19 cellular contexts compared by ENCODE assay signal in the genomic region with DNA sequence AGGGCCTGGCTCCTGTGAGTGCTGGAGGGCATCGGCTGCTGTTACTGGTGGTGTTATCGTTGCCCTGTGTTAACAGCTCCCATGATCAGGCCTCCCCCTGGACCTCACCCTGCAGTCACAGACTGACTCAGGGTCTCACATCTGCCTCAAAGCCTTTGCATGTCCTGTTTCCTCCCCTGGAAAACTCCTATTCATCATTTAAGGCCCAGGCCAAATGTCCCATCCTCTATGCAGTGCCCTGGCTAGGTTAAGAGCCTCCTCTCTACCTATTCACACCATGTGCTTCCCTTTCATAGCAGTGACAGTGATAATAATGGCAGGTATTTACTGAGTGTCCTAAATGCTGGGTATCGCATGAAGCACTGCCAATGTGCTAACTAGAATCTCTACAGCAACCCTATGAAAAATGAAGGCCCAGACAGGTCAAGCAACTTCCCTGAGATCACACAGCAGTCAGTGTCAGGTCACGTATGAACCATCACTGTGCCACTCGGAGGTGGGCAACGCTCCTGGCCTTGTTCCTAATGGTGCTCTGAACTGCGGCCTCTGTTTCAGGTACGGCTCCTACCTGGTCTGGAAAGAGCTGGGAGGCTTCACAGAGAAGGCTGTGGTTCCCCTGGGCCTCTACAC. TPM values are rescaled to one million over a fixed set of nuclear protein-coding genes. Genes with fewer than 3 reads are reported as not detected.
DNase-seq lines count a peak whose midpoint lies in the region; ATAC-seq, FAIRE-seq and TF ChIP-seq lines count a peak whose summit lies in the region.
"Had no signal": no experiment of that assay in that cellular context is flagged by ENCODE, and none has a peak within 500 bp of the region (broad histone marks: within the 10 kb centered on the region; RNA-seq: fewer than 3 reads in every experiment).

No MANE protein-coding gene starts in this region.

- TF ChIP-seq POLR2A in K562 (conservative IDR thresholded peaks at IDR 0.05) (no peak), vagina (IDR thresholded peaks at IDR 0.05) (no peak)

- H3K4me3 ChIP-seq in K562 (no peak overlapping the region), vagina (no peak overlapping the region)
- H3K4me3 ChIP-seq: GM12878 had no signal

- no peaks in the 10 kb centered on the region for H3K27me3 Mint-ChIP-seq in activated CD4-positive, alpha-beta T cell treated with anti-CD3 and anti-CD28 coated beads, Interleukin-2, amount 10 ng/mL, durations not matched to agents 7 days and 5 days
- no peaks in the 10 kb centered on the region for H3K27me3 Mint-ChIP-seq in neural crest cell (ENCODE audit: low read depth)
- H3K27me3 Mint-ChIP-seq: CD4-positive, alpha-beta T cell had no signal

- H3K36me3 Mint-ChIP-seq in activated CD4-positive, alpha-beta T cell treated with anti-CD3 and anti-CD28 coated beads, Interleukin-2, amount 10 ng/mL, durations not matched to agents 7 days and 5 days (ENCODE audit: low read depth), result peaks cover 2% of the 10 kb centered on the region
- no peaks in the 10 kb centered on the region for H3K36me3 Mint-ChIP-seq in neural crest cell (ENCODE audit: low read depth)

- H3K4me2 ChIP-seq in K562 (ENCODE audit: insufficient read depth, low read length), result no peak overlapping the region
- H3K4me2 ChIP-seq: KMS-11 had no signal

- 0 out of 2 replicates have a peak, but pooled peaks cover 3% of the 10 kb centered on the region for H4K20me1 ChIP-seq in K562 (replicated peaks; ENCODE audit: control insufficient read depth, insufficient read depth, low read length)

- H3K27ac Mint-ChIP-seq in activated CD4-positive, alpha-beta T cell treated with anti-CD3 and anti-CD28 coated beads, Interleukin-2, amount 10 ng/mL, durations not matched to agents 7 days and 5 days, result peak overlapping the region; percentile 33
- H3K27ac Mint-ChIP-seq in neural crest cell (ENCODE audit: unreplicated experiment), result peak overlapping the region; percentile 29
- H3K27ac Mint-ChIP-seq: CD4-positive, alpha-beta T cell had no signal

- no peak for DNase-seq in activated CD4-positive, alpha-beta T cell treated with anti-CD3 and anti-CD28 coated beads, Interleukin-2, amount 10 ng/mL, durations not matched to agents 7 days and 5 days
- DNase-seq in activated CD4-positive, alpha-beta T cell treated with anti-CD3 and anti-CD28 coated beads for 4 hours, result no peak
- DNase-seq in K562 (ENCODE audit: extremely low read depth in 1 of 4, low spot score in 3 of 4) (no peak), neural crest cell (ENCODE audit: low read depth, low spot score) (no peak), vagina (ENCODE audit: extremely low spot score in 2 of 2) (no peak), NCI-H2081 (lab: John Stamatoyannopoulos, UW) (no peak), AG08396 (ENCODE audit: low spot score) (no peak)
- DNase-seq: CD4-positive, alpha-beta T cell; EL; NCI-H1417 treated with DMSO at 0.1 percent for 48 hours; NCI-H187 treated with DMSO at 0.1 percent for 48 hours; NCI-H226; NCI-H524; OCI-M1 had no signal

- no TSS peak for BruUV-seq in K562 (replicated peaks; lab: Mats Ljungman, UMichigan)

- H3K4me3 Mint-ChIP-seq in activated CD4-positive, alpha-beta T cell treated with anti-CD3 and anti-CD28 coated beads, Interleukin-2, amount 10 ng/mL, durations not matched to agents 7 days and 5 days, result no peak overlapping the region
- no peak overlapping the region for H3K4me3 Mint-ChIP-seq in neural crest cell
- H3K4me3 Mint-ChIP-seq: CD4-positive, alpha-beta T cell had no signal

- TF ChIP-seq CTCF in K562 (IDR thresholded peaks at IDR 0.05 in 2 of 3, conservative IDR thresholded peaks at IDR 0.05 in 1 of 3; ENCODE audit: insufficient read depth in 2 of 3, low read depth in 1 of 3, low read length in 3 of 3) (no peak), neural crest cell (conservative IDR thresholded peaks at IDR 0.05) (no peak), vagina (IDR thresholded peaks at IDR 0.05) (no peak)

- peaks cover 8 to 51% of the 10 kb centered on the region in 2 experiments for H3K4me1 ChIP-seq in K562 (replicated peaks in 1 of 2; ENCODE audit: control insufficient read depth in 2 of 2, insufficient read depth in 2 of 2, low read length in 2 of 2)
- peaks cover 71% of the 10 kb centered on the region for H3K4me1 ChIP-seq in vagina

- H2AFZ ChIP-seq in K562 (ENCODE audit: low read depth, low read length), result no peak overlapping the region

- TF ChIP-seq RAD21 in K562 (CRISPR knock-in tag; conservative IDR thresholded peaks at IDR 0.05 in 1 of 2, IDR thresholded peaks at IDR 0.05 in 1 of 2), result no peak

- no peaks in the 10 kb centered on the region for H3K9me1 ChIP-seq in K562 (ENCODE audit: control insufficient read depth, insufficient read depth, low read length)

- intact Hi-C loops in K562 (cut with micrococcal nuclease) (no loop called here), vagina (cut with DNase I) (no loop called here)

- CTCF ChIA-PET in activated CD4-positive, alpha-beta T cell treated with anti-CD3 and anti-CD28 coated beads, Interleukin-2, amount 10 ng/mL, durations not matched to agents 7 days and 5 days (lab: Charles Lee), result no interaction called here
- CTCF ChIA-PET in K562 (lab: Yijun Ruan, JAX; ENCODE audit: low intra/inter-chr PET ratio), result no interaction called here

- no peak for TF ChIP-seq EP300 in K562 (IDR thresholded peaks at IDR 0.05; ENCODE audit: low read length)

- peaks cover 2% of the 10 kb centered on the region; the same call in 1 of the 3 replicates for H3K79me2 ChIP-seq in K562 (ENCODE audit: control insufficient read depth, insufficient read depth, low read length)

- ATAC-seq in K562 (no peak), GM19463 (IDR thresholded peaks at IDR 0.05; ENCODE audit: unreplicated experiment) (no peak)
- ATAC-seq: GM12878 had no signal

- peaks cover 6% of the 10 kb centered on the region for H3K4me1 Mint-ChIP-seq in activated CD4-positive, alpha-beta T cell treated with anti-CD3 and anti-CD28 coated beads, Interleukin-2, amount 10 ng/mL, durations not matched to agents 7 days and 5 days
- H3K4me1 Mint-ChIP-seq in neural crest cell, result peaks cover 17% of the 10 kb centered on the region

- H3K9me3 ChIP-seq in K562 (replicated peaks; ENCODE audit: control insufficient read depth, insufficient read depth, low read depth, low read length), result no peaks in the 10 kb centered on the region
- no peaks in the 10 kb centered on the region for H3K9me3 ChIP-seq in vagina

- in situ Hi-C loops in K562 (cut with MboI), result no loop called here

- H3K36me3 ChIP-seq in K562 (ENCODE audit: control insufficient read depth, insufficient read depth, low read length), result peaks cover 19% of the 10 kb centered on the region; the same call in 1 of the 3 replicates
- H3K36me3 ChIP-seq in vagina, result peaks cover 0 to 25% of the 10 kb centered on the region in 2 donors

- no peaks in the 10 kb centered on the region for H3K27me3 ChIP-seq in K562 (ENCODE audit: control insufficient read depth in 2 of 2, insufficient read depth in 2 of 2, low read length in 2 of 2)
- no peaks in the 10 kb centered on the region for H3K27me3 ChIP-seq in vagina

- WGBS in K562 (ENCODE audit: insufficient coverage, low coverage, missing lambda C conversion rate), result 93% methylated on average over 8 of the region's 8 CpGs

- H3K9ac ChIP-seq in K562 (ENCODE audit: insufficient read depth in 1 of 2, low read depth in 2 of 2, low read length in 2 of 2), result no peak overlapping the region
- H3K9ac ChIP-seq: KMS-11 had no signal

- no peak for FAIRE-seq in K562 (lab: Jason Lieb, UNC)
- FAIRE-seq: GM12878, GM19239, H1 had no signal

- H3K27ac ChIP-seq in K562 (ENCODE audit: extremely low read depth, low read depth, low read length) (no peak overlapping the region), vagina (peak overlapping the region; percentile 11)
- H3K27ac ChIP-seq: KMS-11 had no signal

- H3K9me3 Mint-ChIP-seq in activated CD4-positive, alpha-beta T cell treated with anti-CD3 and anti-CD28 coated beads, Interleukin-2, amount 10 ng/mL, durations not matched to agents 7 days and 5 days, result no peaks in the 10 kb centered on the region
- H3K9me3 Mint-ChIP-seq in neural crest cell, result no peaks in the 10 kb centered on the region
- H3K9me3 Mint-ChIP-seq: CD4-positive, alpha-beta T cell had no signal

- POLR2A ChIA-PET in activated CD4-positive, alpha-beta T cell treated with anti-CD3 and anti-CD28 coated beads, Interleukin-2, amount 10 ng/mL, durations not matched to agents 7 days and 5 days (lab: Charles Lee), result interaction anchor here (0.6 kb wide), 1 partner anchor 7 kb away, joined by 4 read pairs; no protein-coding TSS in a partner anchor
- POLR2A ChIA-PET in K562 (lab: Yijun Ruan, JAX), result no interaction called here

RNA-seq across cellular contexts. Expression of a gene that starts 9.3 kb away (rescaled TPM):
- 100 to 1,000 TPM in 1 of 2 experiments, 10 to 100 TPM in 1; 90.9 to 122 TPM for total RNA-seq in activated CD4-positive, alpha-beta T cell treated with anti-CD3 and anti-CD28 coated beads, Interleukin-2, amount 10 ng/mL, durations not matched to agents 7 days and 5 days
- total RNA-seq in K562 (2011; cell fraction: chromatin; rRNA removed; ENCODE audit: low replicate concordance), result 4.2 and 18.3 TPM in 2 replicates
- 30.4 and 33.7 TPM in 2 replicates for total RNA-seq in K562 (2011; cell fraction: nucleolus; rRNA removed)
- total RNA-seq in K562 (2011; cell fraction: nucleoplasm; rRNA removed), result 12.2 and 13.5 TPM in 2 replicates
- 108 and 141 TPM in 2 replicates for total RNA-seq in K562 (2014; rRNA removed)
- total RNA-seq in K562 (2014; rRNA removed; fragmentation: Illumina TruSeq; extraction: Trizol), result 6.0 and 7.2 TPM in 2 replicates
- 25.3 and 29.2 TPM in 2 replicates for total RNA-seq in K562 (2015; rRNA removed; fragmentation: Illumina TruSeq; extraction: Trizol)
- total RNA-seq in K562 (2021), result 81.7 and 82.4 TPM in 2 replicates
- polyA plus RNA-seq in K562 (2011; rRNA removed), result 29.0 and 49.9 TPM in 2 replicates
- 81.9 and 251 TPM in 2 replicates for polyA plus RNA-seq in K562 (2011; cell fraction: cytosol; rRNA removed)
- 42.5 and 50.8 TPM in 2 replicates for polyA plus RNA-seq in K562 (2011; cell fraction: nucleus; rRNA removed)
- 45.5 and 82.4 TPM in 2 replicates for polyA plus RNA-seq in K562 (2012)
- 11.5 and 38.8 TPM in 2 replicates for polyA plus RNA-seq in K562 (2014; fragmentation: Illumina TruSeq; extraction: Trizol)
- polyA plus RNA-seq in K562 (2014; fragmentation: Nextera tagmentation; extraction: Ambion mirVana), result 10 to 100 TPM in 1 of 2 experiments, 1 to 10 TPM in 1; 4.9 to 18.0 TPM
- polyA plus RNA-seq in K562 (2014; rRNA removed), result 126 and 139 TPM in 2 replicates
- 2.7 and 3.9 TPM in 2 replicates for polyA minus RNA-seq in K562 (2011; rRNA and poly(A)+ RNA removed)
- polyA minus RNA-seq in K562 (2011; cell fraction: cytosol; rRNA and poly(A)+ RNA removed), result 15.2 and 30.7 TPM in 2 replicates
- polyA minus RNA-seq in K562 (2011; cell fraction: nucleus; rRNA and poly(A)+ RNA removed), result 7.3 and 7.7 TPM in 2 replicates
- total RNA-seq in neural crest cell, result 11.1 and 12.3 TPM in 2 replicates
- total RNA-seq in vagina, result 524 TPM

RNA-seq across cellular contexts. Expression of a gene that starts 17.4 kb away (rescaled TPM):
- total RNA-seq in activated CD4-positive, alpha-beta T cell treated with anti-CD3 and anti-CD28 coated beads, Interleukin-2, amount 10 ng/mL, durations not matched to agents 7 days and 5 days, result 10 to 100 TPM in 1 of 2 experiments, 1 to 10 TPM in 1; 9.5 to 10.4 TPM
- 25.0 and 49.3 TPM in 2 replicates for total RNA-seq in K562 (2011; cell fraction: chromatin; rRNA removed; ENCODE audit: low replicate concordance)
- 30.9 and 31.7 TPM in 2 replicates for total RNA-seq in K562 (2011; cell fraction: nucleolus; rRNA removed)
- total RNA-seq in K562 (2011; cell fraction: nucleoplasm; rRNA removed), result 31.2 and 31.8 TPM in 2 replicates
- total RNA-seq in K562 (2014; rRNA removed), result 23.7 and 28.4 TPM in 2 replicates
- 8.1 and 9.6 TPM in 2 replicates for total RNA-seq in K562 (2014; rRNA removed; fragmentation: Illumina TruSeq; extraction: Trizol)
- 11.7 and 12.4 TPM in 2 replicates for total RNA-seq in K562 (2015; rRNA removed; fragmentation: Illumina TruSeq; extraction: Trizol)
- total RNA-seq in K562 (2021), result 26.3 and 27.8 TPM in 2 replicates
- polyA plus RNA-seq in K562 (2011; rRNA removed), result 13.9 and 14.0 TPM in 2 replicates
- 17.7 and 40.8 TPM in 2 replicates for polyA plus RNA-seq in K562 (2011; cell fraction: cytosol; rRNA removed)
- 13.2 and 14.3 TPM in 2 replicates for polyA plus RNA-seq in K562 (2011; cell fraction: nucleus; rRNA removed)
- 12.8 and 15.3 TPM in 2 replicates for polyA plus RNA-seq in K562 (2012)
- 15.0 TPM in 2 replicates for polyA plus RNA-seq in K562 (2014; fragmentation: Illumina TruSeq; extraction: Trizol)
- 1 to 10 TPM; 3.3 to 4.6 TPM for polyA plus RNA-seq in K562 (2014; fragmentation: Nextera tagmentation; extraction: Ambion mirVana)
- 25.3 and 27.7 TPM in 2 replicates for polyA plus RNA-seq in K562 (2014; rRNA removed)
- polyA minus RNA-seq in K562 (2011; rRNA and poly(A)+ RNA removed), result 15.7 and 17.6 TPM in 2 replicates
- polyA minus RNA-seq in K562 (2011; cell fraction: cytosol; rRNA and poly(A)+ RNA removed), result 9.4 and 11.2 TPM in 2 replicates
- 8.2 and 15.8 TPM in 2 replicates for polyA minus RNA-seq in K562 (2011; cell fraction: nucleus; rRNA and poly(A)+ RNA removed)
- total RNA-seq in neural crest cell, result 25.7 and 26.5 TPM in 2 replicates
- total RNA-seq in vagina, result 22.8 TPM

RNA-seq across cellular contexts. Expression of a gene that starts 26.3 kb away (rescaled TPM):
- 10 to 100 TPM; 42.9 to 44.6 TPM for total RNA-seq in activated CD4-positive, alpha-beta T cell treated with anti-CD3 and anti-CD28 coated beads, Interleukin-2, amount 10 ng/mL, durations not matched to agents 7 days and 5 days
- total RNA-seq in K562 (2011; cell fraction: chromatin; rRNA removed; ENCODE audit: low replicate concordance), result 25.0 and 72.9 TPM in 2 replicates
- total RNA-seq in K562 (2011; cell fraction: nucleolus; rRNA removed), result 53.6 and 60.0 TPM in 2 replicates
- total RNA-seq in K562 (2011; cell fraction: nucleoplasm; rRNA removed), result 38.6 and 40.0 TPM in 2 replicates
- 110 and 158 TPM in 2 replicates for total RNA-seq in K562 (2014; rRNA removed)
- 15.6 and 19.4 TPM in 2 replicates for total RNA-seq in K562 (2014; rRNA removed; fragmentation: Illumina TruSeq; extraction: Trizol)
- 43.0 and 46.7 TPM in 2 replicates for total RNA-seq in K562 (2015; rRNA removed; fragmentation: Illumina TruSeq; extraction: Trizol)
- total RNA-seq in K562 (2021), result 125 and 128 TPM in 2 replicates
- polyA plus RNA-seq in K562 (2011; rRNA removed), result 34.1 and 51.4 TPM in 2 replicates
- polyA plus RNA-seq in K562 (2011; cell fraction: cytosol; rRNA removed), result 41.6 and 126 TPM in 2 replicates
- polyA plus RNA-seq in K562 (2011; cell fraction: nucleus; rRNA removed), result 57.2 and 116 TPM in 2 replicates
- 74.1 and 75.9 TPM in 2 replicates for polyA plus RNA-seq in K562 (2012)
- 70.4 and 136 TPM in 2 replicates for polyA plus RNA-seq in K562 (2014; fragmentation: Illumina TruSeq; extraction: Trizol)
- polyA plus RNA-seq in K562 (2014; fragmentation: Nextera tagmentation; extraction: Ambion mirVana), result 1 to 10 TPM; 1.3 to 1.6 TPM
- polyA plus RNA-seq in K562 (2014; rRNA removed), result 75.2 and 82.3 TPM in 2 replicates
- polyA minus RNA-seq in K562 (2011; rRNA and poly(A)+ RNA removed), result 18.4 and 27.6 TPM in 2 replicates
- 57.8 and 61.9 TPM in 2 replicates for polyA minus RNA-seq in K562 (2011; cell fraction: cytosol; rRNA and poly(A)+ RNA removed)
- polyA minus RNA-seq in K562 (2011; cell fraction: nucleus; rRNA and poly(A)+ RNA removed), result 24.0 and 25.8 TPM in 2 replicates
- total RNA-seq in neural crest cell, result 72.4 and 73.8 TPM in 2 replicates
- total RNA-seq in vagina, result 56.2 TPM

RNA-seq across cellular contexts. Expression of a gene that starts 50.1 kb away (rescaled TPM):
- 1 to 10 TPM; 1.4 to 1.9 TPM for total RNA-seq in activated CD4-positive, alpha-beta T cell treated with anti-CD3 and anti-CD28 coated beads, Interleukin-2, amount 10 ng/mL, durations not matched to agents 7 days and 5 days
- not detected in 2 replicates for total RNA-seq in K562 (2011; cell fraction: chromatin; rRNA removed; ENCODE audit: low replicate concordance)
- 0.33 TPM in 1 of 2 replicates, not detected in the other for total RNA-seq in K562 (2011; cell fraction: nucleolus; rRNA removed)
- not detected in 2 replicates for total RNA-seq in K562 (2011; cell fraction: nucleoplasm; rRNA removed)
- total RNA-seq in K562 (2014; rRNA removed) (0.18 and 0.69 TPM in 2 replicates), K562 (2014; rRNA removed; fragmentation: Illumina TruSeq; extraction: Trizol) (0.15 and 0.19 TPM in 2 replicates), K562 (2015; rRNA removed; fragmentation: Illumina TruSeq; extraction: Trizol) (not detected in 2 replicates), K562 (2021) (0.20 and 0.22 TPM in 2 replicates), neural crest cell (0.61 and 0.86 TPM in 2 replicates), vagina (not detected)
- polyA plus RNA-seq in K562 (2011; rRNA removed) (0.08 and 0.34 TPM in 2 replicates), K562 (2014; fragmentation: Illumina TruSeq; extraction: Trizol) (not detected in 2 replicates), K562 (2014; fragmentation: Nextera tagmentation; extraction: Ambion mirVana) (not detected), K562 (2014; rRNA removed) (0.23 and 0.28 TPM in 2 replicates)
- 0.58 and 0.78 TPM in 2 replicates for polyA plus RNA-seq in K562 (2011; cell fraction: cytosol; rRNA removed)
- polyA plus RNA-seq in K562 (2011; cell fraction: nucleus; rRNA removed), result 0.41 TPM in 1 of 2 replicates, not detected in the other
- 0.10 and 0.18 TPM in 2 replicates for polyA plus RNA-seq in K562 (2012)
- polyA minus RNA-seq in K562 (2011; rRNA and poly(A)+ RNA removed), result not detected in 2 replicates
- not detected in 2 replicates for polyA minus RNA-seq in K562 (2011; cell fraction: cytosol; rRNA and poly(A)+ RNA removed)
- polyA minus RNA-seq in K562 (2011; cell fraction: nucleus; rRNA and poly(A)+ RNA removed), result not detected in 2 replicates
